Comparison of ENCODE assay signal across 20 cellular contexts in genomic region chr14:88488081-88488480, GRCh38.
"Had no signal": no experiment of that assay in that cellular context is flagged by ENCODE, and none has a peak within 500 bp of the region (broad histone marks: within the 10 kb centered on the region; RNA-seq: fewer than 3 reads in every experiment).

No MANE protein-coding gene starts in this region.

- H3K36me3 Mint-ChIP-seq: activated naive CD8-positive, alpha-beta T cell had no signal

- H3K27ac ChIP-seq: brain microvascular endothelial cell, left ventricle myocardium inferior, right lobe of liver, spleen had no signal

- H3K9me3 Mint-ChIP-seq: nephron; stimulated activated naive CD8-positive, alpha-beta T cell treated with anti-CD3 and anti-CD28 coated beads, Interleukin-15, amount 100 ng/mL, for 72 hours had no signal

- H3K4me3 Mint-ChIP-seq: activated naive CD8-positive, alpha-beta T cell; nephron; stimulated activated naive CD8-positive, alpha-beta T cell treated with anti-CD3 and anti-CD28 coated beads, Interleukin-15, amount 100 ng/mL, for 72 hours had no signal

- H2AFZ ChIP-seq: hepatocyte had no signal

- H3K4me2 ChIP-seq: hepatocyte had no signal

- H3K4me3 ChIP-seq: hepatocyte, left ventricle myocardium inferior, right lobe of liver, spleen, tibial artery had no signal

- H3K4me1 Mint-ChIP-seq: nephron; stimulated activated naive CD8-positive, alpha-beta T cell treated with anti-CD3 and anti-CD28 coated beads, Interleukin-15, amount 100 ng/mL, for 72 hours had no signal

- H3K9me3 ChIP-seq: left ventricle myocardium inferior, right lobe of liver, spleen, tibial artery had no signal

- DNase-seq: activated CD4-positive, alpha-beta T cell treated with anti-CD3 and anti-CD28 coated beads, Interleukin-2, amount 50 U/mL, for 1 hour; activated CD8-positive, alpha-beta memory T cell treated with anti-CD3 and anti-CD28 coated beads for 24 hours; activated gamma-delta T cell treated with Interleukin-2 at 50 U/mL for 16 hours; amygdala; brain microvascular endothelial cell; erythroblast; islet precursor cell; left ventricle myocardium inferior; mesendoderm; nucleus accumbens; right lobe of liver; spleen; stimulated activated naive CD8-positive, alpha-beta T cell treated with anti-CD3 and anti-CD28 coated beads, Interleukin-15, amount 100 ng/mL, for 72 hours; T-helper 9 cell; tibial artery had no signal

- H3K27me3 ChIP-seq: brain microvascular endothelial cell, hepatocyte, right lobe of liver, spleen, tibial artery had no signal

- H3K4me1 ChIP-seq: right lobe of liver had no signal

- H3K27ac Mint-ChIP-seq: activated naive CD8-positive, alpha-beta T cell; nephron; progenitor cell of endocrine pancreas; stimulated activated naive CD8-positive, alpha-beta T cell treated with anti-CD3 and anti-CD28 coated beads, Interleukin-15, amount 100 ng/mL, for 72 hours had no signal

- H3K79me2 ChIP-seq: hepatocyte had no signal

- H3K36me3 ChIP-seq: right lobe of liver had no signal

- ATAC-seq: activated CD4-positive, CD25-positive, alpha-beta regulatory T cell treated with anti-CD3 and anti-CD28 coated beads, Interleukin-2, amount 50 U/mL, for 24 hours; right lobe of liver; stimulated activated naive CD8-positive, alpha-beta T cell treated with anti-CD3 and anti-CD28 coated beads, Interleukin-15, amount 100 ng/mL, for 72 hours had no signal
